ENCODE assay signal across 32 cellular contexts in the genomic region with DNA sequence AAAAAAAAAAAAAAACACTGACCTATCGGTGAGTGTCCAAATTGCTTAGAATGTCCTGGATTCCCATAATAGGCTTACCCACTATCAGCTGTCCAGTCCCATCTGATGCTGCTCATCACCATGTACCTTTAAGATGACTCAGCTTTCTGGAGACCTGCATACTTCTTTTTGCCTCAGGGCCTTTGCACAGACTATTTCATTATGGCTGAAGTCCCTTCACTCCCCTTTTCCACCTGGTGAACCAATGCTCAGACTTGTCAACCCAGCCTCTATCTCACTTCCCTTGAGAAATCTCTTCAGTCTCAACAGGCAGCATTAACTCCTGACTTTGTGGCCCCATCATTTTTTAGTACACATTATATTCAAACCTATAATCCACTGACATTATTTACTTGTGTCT.
"Had no signal": no experiment of that assay in that cellular context is flagged by ENCODE, and none has a peak within 500 bp of the region (broad histone marks: within the 10 kb centered on the region; RNA-seq: fewer than 3 reads in every experiment).

No MANE protein-coding gene starts in this region.

- H3K4me3 ChIP-seq: adrenal gland, body of pancreas, breast epithelium, cardiac muscle cell had no signal

- H3K4me1 ChIP-seq: adrenal gland, body of pancreas, breast epithelium had no signal

- DNase-seq: activated B cell treated with CpG ODN at 0.5 μM for 24 hours; activated CD4-positive, alpha-beta memory T cell treated with anti-CD3 and anti-CD28 coated beads for 36 hours; activated CD4-positive, alpha-beta T cell treated with anti-CD3 and anti-CD28 coated beads for 4 hours; activated CD4-positive, alpha-beta T cell treated with anti-CD3 and anti-CD28 coated beads, Interleukin-2, amount 10 ng/mL, durations not matched to agents 24 days and 14 days; activated CD4-positive, alpha-beta T cell treated with anti-CD3 and anti-CD28 coated beads, Interleukin-2, amount 50 U/mL, for 1 hour; activated CD4-positive, alpha-beta T cell treated with anti-CD3 and anti-CD28 coated beads, Interleukin-2, amount 50 U/mL, for 4 hours; activated CD4-positive, CD25-positive, alpha-beta regulatory T cell treated with anti-CD3 and anti-CD28 coated beads, Interleukin-2, amount 50 U/mL, for 72 hours; activated CD8-positive, alpha-beta memory T cell treated with anti-CD3 and anti-CD28 coated beads, Interleukin-2, amount 50 U/mL, for 4 hours; activated CD8-positive, alpha-beta T cell treated with anti-CD3 and anti-CD28 coated beads for 36 hours; activated effector memory CD4-positive, alpha-beta T cell treated with anti-CD3 and anti-CD28 coated beads, Interleukin-2, amount 50 U/mL, for 16 hours; activated gamma-delta T cell treated with Interleukin-2 at 50 U/mL for 16 hours; activated naive CD4-positive, alpha-beta T cell; activated naive CD4-positive, alpha-beta T cell treated with anti-CD3 and anti-CD28 coated beads for 36 hours; activated naive CD4-positive, alpha-beta T cell treated with anti-CD3 and anti-CD28 coated beads, Interleukin-2, amount 50 U/mL, for 16 hours; activated naive CD8-positive, alpha-beta T cell treated with anti-CD3 and anti-CD28 coated beads for 36 hours; activated T-cell treated with anti-CD3 and anti-CD28 coated beads for 4 hours; activated T-cell treated with anti-CD3 and anti-CD28 coated beads, Interleukin-2, amount 50 U/mL, for 1 hour; activated T-cell treated with anti-CD3 and anti-CD28 coated beads, Interleukin-2, amount 50 U/mL, for 4 hours; activated T-cell treated with anti-CD3 and anti-CD28 coated beads, Interleukin-2, amount 50 U/mL, for 72 hours; adrenal gland; amniotic stem cell; aorta; body of pancreas; brain microvascular endothelial cell; caudate nucleus; cerebellar nuclear complex; T-cell; T-helper 17 cell; T1000 had no signal

- H3K27ac ChIP-seq: adrenal gland, body of pancreas, brain microvascular endothelial cell, breast epithelium, cardiac muscle cell, VCaP had no signal

- H3K27me3 ChIP-seq: adrenal gland, body of pancreas, brain microvascular endothelial cell, breast epithelium, cardiac muscle cell had no signal

- H3K36me3 ChIP-seq: adrenal gland, brain microvascular endothelial cell, breast epithelium, cardiac muscle cell had no signal

- H3K9me3 ChIP-seq: adrenal gland, body of pancreas, breast epithelium had no signal
